In genomic region chr9:127763918-127764384, GRCh38 we compare ENCODE assay signal across 8 cellular contexts. TPM values are rescaled to one million over a fixed set of nuclear protein-coding genes. Genes with fewer than 3 reads are reported as not detected.
DNase-seq lines count a peak whose midpoint lies in the region; ATAC-seq, FAIRE-seq and TF ChIP-seq lines count a peak whose summit lies in the region.

No MANE protein-coding gene starts in this region.

- SMC1A ChIA-PET in GM12878 (lab: Charles Lee; ENCODE audit: uncharacterized antibody, unreplicated experiment), result interaction anchor here (1.0 to 2.1 kb wide), 8 partner anchors 11 to 106 kb away, joined by 3 to 5 read pairs (median 3); partner anchors contain the start of genes ENG and TOR2A

- no peak for TF ChIP-seq EP300 in GM12878 (IDR thresholded peaks at IDR 0.05; ENCODE audit: borderline replicate concordance in 1 of 2, control insufficient read depth in 1 of 2, low read depth in 2 of 2, low read length in 2 of 2)

- peak; percentile 78 for ATAC-seq in GM12878

- H3K36me3 ChIP-seq in GM12878 (ENCODE audit: control insufficient read depth in 2 of 2, insufficient read depth in 2 of 2, low read length in 1 of 2) (peaks cover 5 to 30% of the 10 kb centered on the region in 2 experiments), liver (ENCODE audit: control insufficient read depth in 4 of 4, insufficient read depth in 3 of 4, low read depth in 1 of 4, low read length in 3 of 4) (no peaks in the 10 kb centered on the region)

- H3K79me2 ChIP-seq in GM12878 (ENCODE audit: control insufficient read depth, insufficient read depth, low read length), result no peaks in the 10 kb centered on the region; the same call in none of the 2 replicates

- no peak overlapping the region for H3K27ac ChIP-seq in GM12878 (ENCODE audit: control insufficient read depth, insufficient read depth)
- H3K27ac ChIP-seq in liver (ENCODE audit: low read depth in 1 of 2, low read length in 2 of 2), result peak overlapping the region in 1 of 2 donors; percentile 4

- TF ChIP-seq POLR2A in GM12878 (IDR thresholded peaks at IDR 0.05; ENCODE audit: low read depth, low read length), result no peak

- H3K9me3 ChIP-seq in GM12878 (replicated peaks; ENCODE audit: control insufficient read depth, insufficient read depth, low read length), result no peaks in the 10 kb centered on the region
- H3K9me3 ChIP-seq in liver (ENCODE audit: control insufficient read depth in 4 of 4, low read length in 3 of 4), result no peaks in the 10 kb centered on the region

- DNase-seq in DMS53 (lab: John Stamatoyannopoulos, UW) (peak; percentile 57), M059J (ENCODE audit: low read depth) (peak; percentile 51), GM12878 (ENCODE audit: low read depth, low spot score) (no peak), kidney tubule cell (ENCODE audit: low spot score) (no peak), retina (no peak), NCI-H524 (lab: John Stamatoyannopoulos, UW) (no peak), RCC 7860 (ENCODE audit: low spot score) (no peak)

- intact Hi-C loops in GM12878 (cut with micrococcal nuclease; ENCODE audit: unreplicated experiment), result loop anchor here (1.0 kb wide), 1 partner anchor 20 kb away; no protein-coding TSS in a partner anchor

- no peak overlapping the region for H3K9ac ChIP-seq in GM12878 (ENCODE audit: control insufficient read depth, insufficient read depth, low read length)
- no peak overlapping the region for H3K9ac ChIP-seq in liver (ENCODE audit: low read depth in 1 of 2, low read length in 2 of 2)

- TF ChIP-seq RAD21 in GM12878 (IDR thresholded peaks at IDR 0.05; ENCODE audit: insufficient read depth, low read depth, low read length) (peak; percentile 46), liver (IDR thresholded peaks at IDR 0.05) (peak; percentile 60 to 77)

- H3K4me2 ChIP-seq in GM12878 (ENCODE audit: control insufficient read depth, insufficient read depth), result no peak overlapping the region

- TF ChIP-seq CTCF in GM12878 (IDR thresholded peaks at IDR 0.05 in 2 of 3, conservative IDR thresholded peaks at IDR 0.05 in 1 of 3; ENCODE audit: control insufficient read depth in 2 of 3, extremely low read depth in 1 of 3, insufficient read depth in 1 of 3, low read depth in 3 of 3, low read length in 3 of 3) (peak; percentile 31 to 47 (median 45); a peak in 5 of 6 replicates), liver (IDR thresholded peaks at IDR 0.05; ENCODE audit: low read depth, low read length, missing input control) (peak; percentile 28)

- BruUV-seq in GM12878 (replicated peaks; lab: Mats Ljungman, UMichigan), result TSS peak; percentile 37

- H4K20me1 ChIP-seq in GM12878 (ENCODE audit: control insufficient read depth, insufficient read depth), result 0 out of 2 replicates have a peak, but pooled peaks cover 4% of the 10 kb centered on the region

- RAD21 ChIA-PET in GM12878 (lab: Charles Lee; ENCODE audit: unreplicated experiment), result interaction anchor here (0.5 to 3.5 kb wide), 7 partner anchors 14 to 157 kb away, joined by 3 to 18 read pairs (median 11); partner anchors contain the start of genes CDK9, SH2D3C, ST6GALNAC4 and TOR2A

- H2AFZ ChIP-seq in GM12878 (ENCODE audit: control insufficient read depth, low read depth, low read length), result no peak overlapping the region

- H3K27me3 ChIP-seq in GM12878 (replicated peaks in 1 of 2; ENCODE audit: control insufficient read depth in 2 of 2, insufficient read depth in 2 of 2, low read length in 1 of 2), result no peaks in the 10 kb centered on the region
- no peaks in the 10 kb centered on the region for H3K27me3 ChIP-seq in liver (ENCODE audit: control insufficient read depth in 4 of 4, insufficient read depth in 4 of 4, low read length in 3 of 4)

- FAIRE-seq in GM12878 (lab: Jason Lieb, UNC) (no peak), RCC 7860 (lab: Jason Lieb, UNC) (no peak)

- POLR2A ChIA-PET in GM12878 (lab: Charles Lee), result interaction anchor here (1.4 kb wide), 1 partner anchor 29 kb away, joined by 5 read pairs; the partner anchor contains the start of gene TOR2A

- H3K4me1 ChIP-seq in GM12878 (ENCODE audit: control insufficient read depth, insufficient read depth, low read length) (peaks cover 7% of the 10 kb centered on the region), liver (ENCODE audit: control insufficient read depth in 4 of 4, insufficient read depth in 4 of 4, low read length in 3 of 4) (peaks cover 0 to 6% (median 2%) of the 10 kb centered on the region in 4 donors)

- CTCF ChIA-PET in GM12878 (lab: Yijun Ruan, JAX), result interaction anchor here (0.7 to 1.8 kb wide), 10 partner anchors 12 to 272 kb away, joined by 3 to 15 read pairs (median 5); partner anchors contain the start of genes SH2D3C and TOR2A

- 82% methylated on average over 7 of the region's 7 CpGs for WGBS in GM12878 (ENCODE audit: insufficient coverage, insufficient replicate concordance, low lambda C conversion rate, missing lambda C conversion rate)
- WGBS in liver, result 37% methylated on average over 7 of the region's 7 CpGs

- H3K4me3 ChIP-seq in GM12878 (no peak overlapping the region), liver (ENCODE audit: low read depth in 1 of 3, low read length in 3 of 3) (no peak overlapping the region)

- in situ Hi-C loops in GM12878 (cut with MboI), result no loop called here

RNA-seq across cellular contexts. Expression of gene SH2D3C, which starts 14.5 kb away (rescaled TPM):
- total RNA-seq in M059J (2014; rRNA removed; shearing (Covaris generic)), result 0.12 TPM in 1 of 2 replicates, not detected in the other
- total RNA-seq in GM12878 (2013; cell fraction: nucleolus; rRNA removed), result 28.6 and 33.2 TPM in 2 replicates
- total RNA-seq in GM12878 (2014; rRNA removed) (16.1 and 19.0 TPM in 2 replicates), GM12878 (2014; rRNA removed; fragmentation: Illumina TruSeq; extraction: Trizol) (8.4 and 9.0 TPM in 2 replicates), GM12878 (2021) (21.0 and 23.5 TPM in 2 replicates), liver (1 to 10 TPM; 4.8 to 5.1 TPM)
- 11.2 TPM for polyA plus RNA-seq in GM12878 (2011; ENCODE audit: low read depth)
- polyA plus RNA-seq in GM12878 (2011; rRNA removed) (3.2 and 13.5 TPM in 2 replicates), GM12878 (2014; fragmentation: Illumina TruSeq; extraction: Trizol) (4.4 and 11.6 TPM in 2 replicates), GM12878 (2014; fragmentation: Nextera tagmentation; extraction: Ambion mirVana) (1 to 10 TPM; 1.2 to 1.9 TPM), GM12878 (2014; rRNA removed) (19.5 and 25.2 TPM in 2 replicates), GM12878 (2016; fragmentation: Nextera tagmentation; extraction: Ambion mirVana) (10 to 100 TPM; 20.7 to 23.2 TPM), liver (1 to 10 TPM; 2.2 to 3.1 TPM)
- 18.5 and 20.4 TPM in 2 replicates for polyA plus RNA-seq in GM12878 (2011; cell fraction: cytosol; rRNA removed)
- 32.4 and 46.4 TPM in 2 replicates for polyA plus RNA-seq in GM12878 (2011; cell fraction: nucleus; rRNA removed)
- 17.4 and 22.8 TPM in 2 replicates for polyA plus RNA-seq in GM12878 (2012)
- polyA minus RNA-seq in GM12878 (2011; rRNA and poly(A)+ RNA removed), result 30.6 and 32.1 TPM in 2 replicates
- polyA minus RNA-seq in GM12878 (2011; cell fraction: cytosol; rRNA and poly(A)+ RNA removed), result 13.5 and 19.3 TPM in 2 replicates
- polyA minus RNA-seq in GM12878 (2011; cell fraction: nucleus; rRNA and poly(A)+ RNA removed), result 10.2 and 18.5 TPM in 2 replicates

RNA-seq across cellular contexts. Expression of gene CDK9, which starts 21.9 kb away (rescaled TPM):
- total RNA-seq in M059J (2014; rRNA removed; shearing (Covaris generic)), result 31.8 and 33.2 TPM in 2 replicates
- total RNA-seq in GM12878 (2013; cell fraction: nucleolus; rRNA removed), result 59.1 and 66.1 TPM in 2 replicates
- 33.6 and 34.3 TPM in 2 replicates for total RNA-seq in GM12878 (2014; rRNA removed)
- total RNA-seq in GM12878 (2014; rRNA removed; fragmentation: Illumina TruSeq; extraction: Trizol), result 24.5 and 25.2 TPM in 2 replicates
- total RNA-seq in GM12878 (2021), result 86.3 and 92.6 TPM in 2 replicates
- polyA plus RNA-seq in GM12878 (2011; ENCODE audit: low read depth), result 20.6 TPM
- 30.3 and 46.5 TPM in 2 replicates for polyA plus RNA-seq in GM12878 (2011; rRNA removed)
- polyA plus RNA-seq in GM12878 (2011; cell fraction: cytosol; rRNA removed), result 51.1 and 55.6 TPM in 2 replicates
- polyA plus RNA-seq in GM12878 (2011; cell fraction: nucleus; rRNA removed), result 219 and 246 TPM in 2 replicates
- polyA plus RNA-seq in GM12878 (2012), result 44.8 and 52.0 TPM in 2 replicates
- 41.7 and 57.0 TPM in 2 replicates for polyA plus RNA-seq in GM12878 (2014; fragmentation: Illumina TruSeq; extraction: Trizol)
- 1 to 10 TPM; 7.3 to 9.6 TPM for polyA plus RNA-seq in GM12878 (2014; fragmentation: Nextera tagmentation; extraction: Ambion mirVana)
- polyA plus RNA-seq in GM12878 (2014; rRNA removed), result 56.7 and 59.9 TPM in 2 replicates
- polyA plus RNA-seq in GM12878 (2016; fragmentation: Nextera tagmentation; extraction: Ambion mirVana), result 10 to 100 TPM; 80.9 to 85.5 TPM
- polyA minus RNA-seq in GM12878 (2011; rRNA and poly(A)+ RNA removed), result 59.7 and 75.9 TPM in 2 replicates
- 26.9 TPM in 2 replicates for polyA minus RNA-seq in GM12878 (2011; cell fraction: cytosol; rRNA and poly(A)+ RNA removed)
- 35.4 and 52.2 TPM in 2 replicates for polyA minus RNA-seq in GM12878 (2011; cell fraction: nucleus; rRNA and poly(A)+ RNA removed)
- total RNA-seq in liver, result 10 to 100 TPM; 31.8 to 41.2 TPM
- 10 to 100 TPM; 32.4 to 41.4 TPM for polyA plus RNA-seq in liver

RNA-seq across cellular contexts. Expression of gene TOR2A, which starts 28.9 kb away (rescaled TPM):
- total RNA-seq in M059J (2014; rRNA removed; shearing (Covaris generic)), result 10.4 and 12.3 TPM in 2 replicates
- 3.9 and 6.5 TPM in 2 replicates for total RNA-seq in GM12878 (2013; cell fraction: nucleolus; rRNA removed)
- 7.8 and 12.6 TPM in 2 replicates for total RNA-seq in GM12878 (2014; rRNA removed)
- total RNA-seq in GM12878 (2014; rRNA removed; fragmentation: Illumina TruSeq; extraction: Trizol), result 2.7 and 4.2 TPM in 2 replicates
- total RNA-seq in GM12878 (2021), result 11.5 and 11.6 TPM in 2 replicates
- polyA plus RNA-seq in GM12878 (2011; ENCODE audit: low read depth), result 2.6 TPM
- polyA plus RNA-seq in GM12878 (2011; rRNA removed), result 0.91 and 2.4 TPM in 2 replicates
- 6.6 and 11.0 TPM in 2 replicates for polyA plus RNA-seq in GM12878 (2011; cell fraction: cytosol; rRNA removed)
- polyA plus RNA-seq in GM12878 (2011; cell fraction: nucleus; rRNA removed), result 13.5 and 13.6 TPM in 2 replicates
- polyA plus RNA-seq in GM12878 (2012), result 6.7 and 8.2 TPM in 2 replicates
- 1.6 and 5.4 TPM in 2 replicates for polyA plus RNA-seq in GM12878 (2014; fragmentation: Illumina TruSeq; extraction: Trizol)
- polyA plus RNA-seq in GM12878 (2014; fragmentation: Nextera tagmentation; extraction: Ambion mirVana), result 1 to 10 TPM in 1 of 2 experiments, under 1 TPM in 1; 0.52 to 1.6 TPM
- 14.3 and 17.4 TPM in 2 replicates for polyA plus RNA-seq in GM12878 (2014; rRNA removed)
- polyA plus RNA-seq in GM12878 (2016; fragmentation: Nextera tagmentation; extraction: Ambion mirVana), result 10 to 100 TPM; 22.1 to 23.7 TPM
- polyA minus RNA-seq in GM12878 (2011; rRNA and poly(A)+ RNA removed), result 1.4 and 4.9 TPM in 2 replicates
- 2.7 and 4.3 TPM in 2 replicates for polyA minus RNA-seq in GM12878 (2011; cell fraction: cytosol; rRNA and poly(A)+ RNA removed)
- 5.1 and 8.0 TPM in 2 replicates for polyA minus RNA-seq in GM12878 (2011; cell fraction: nucleus; rRNA and poly(A)+ RNA removed)
- total RNA-seq in liver, result 10 to 100 TPM in 1 of 2 donors, 1 to 10 TPM in 1; 5.1 to 10.8 TPM
- 10 to 100 TPM; 12.9 to 14.6 TPM for polyA plus RNA-seq in liver

RNA-seq across cellular contexts. Expression of gene FPGS, which starts 38.7 kb away (rescaled TPM):
- 46.2 and 76.4 TPM in 2 replicates for total RNA-seq in M059J (2014; rRNA removed; shearing (Covaris generic))
- 131 and 132 TPM in 2 replicates for total RNA-seq in GM12878 (2013; cell fraction: nucleolus; rRNA removed)
- 62.8 and 79.6 TPM in 2 replicates for total RNA-seq in GM12878 (2014; rRNA removed)
- 43.3 and 44.4 TPM in 2 replicates for total RNA-seq in GM12878 (2014; rRNA removed; fragmentation: Illumina TruSeq; extraction: Trizol)
- 89.3 and 98.3 TPM in 2 replicates for total RNA-seq in GM12878 (2021)
- 30.5 TPM for polyA plus RNA-seq in GM12878 (2011; ENCODE audit: low read depth)
- polyA plus RNA-seq in GM12878 (2011; rRNA removed), result 34.1 and 64.4 TPM in 2 replicates
- polyA plus RNA-seq in GM12878 (2011; cell fraction: cytosol; rRNA removed), result 91.2 and 99.0 TPM in 2 replicates
- 158 and 216 TPM in 2 replicates for polyA plus RNA-seq in GM12878 (2011; cell fraction: nucleus; rRNA removed)
- polyA plus RNA-seq in GM12878 (2012), result 47.6 and 62.7 TPM in 2 replicates
- 49.0 and 81.2 TPM in 2 replicates for polyA plus RNA-seq in GM12878 (2014; fragmentation: Illumina TruSeq; extraction: Trizol)
- polyA plus RNA-seq in GM12878 (2014; fragmentation: Nextera tagmentation; extraction: Ambion mirVana), result 1 to 10 TPM; 1.2 to 8.2 TPM
- polyA plus RNA-seq in GM12878 (2014; rRNA removed), result 88.1 and 95.0 TPM in 2 replicates
- 100 to 1,000 TPM; 112 to 127 TPM for polyA plus RNA-seq in GM12878 (2016; fragmentation: Nextera tagmentation; extraction: Ambion mirVana)
- 61.6 and 82.1 TPM in 2 replicates for polyA minus RNA-seq in GM12878 (2011; rRNA and poly(A)+ RNA removed)
- polyA minus RNA-seq in GM12878 (2011; cell fraction: cytosol; rRNA and poly(A)+ RNA removed), result 29.7 and 45.3 TPM in 2 replicates
- 25.9 and 46.4 TPM in 2 replicates for polyA minus RNA-seq in GM12878 (2011; cell fraction: nucleus; rRNA and poly(A)+ RNA removed)
- total RNA-seq in liver, result 10 to 100 TPM; 20.4 to 48.1 TPM
- 10 to 100 TPM; 37.3 to 61.1 TPM for polyA plus RNA-seq in liver

RNA-seq across cellular contexts. Expression of gene TTC16, which starts 48.1 kb away (rescaled TPM):
- not detected in 2 replicates for total RNA-seq in M059J (2014; rRNA removed; shearing (Covaris generic))
- total RNA-seq in GM12878 (2013; cell fraction: nucleolus; rRNA removed), result not detected in 2 replicates
- total RNA-seq in GM12878 (2014; rRNA removed) (not detected in 2 replicates), GM12878 (2014; rRNA removed; fragmentation: Illumina TruSeq; extraction: Trizol) (not detected in 2 replicates), GM12878 (2021) (not detected in 2 replicates), liver (under 1 TPM in 1 of 2 donors, not detected in 1; 0.08 TPM)
- not detected for polyA plus RNA-seq in GM12878 (2011; ENCODE audit: low read depth)
- polyA plus RNA-seq in GM12878 (2011; rRNA removed) (0.03 TPM in 1 of 2 replicates, not detected in the other), GM12878 (2014; fragmentation: Illumina TruSeq; extraction: Trizol) (not detected in 2 replicates), GM12878 (2014; fragmentation: Nextera tagmentation; extraction: Ambion mirVana) (not detected), GM12878 (2014; rRNA removed) (0.04 TPM in 1 of 2 replicates, not detected in the other), GM12878 (2016; fragmentation: Nextera tagmentation; extraction: Ambion mirVana) (not detected), liver (under 1 TPM in 1 of 2 donors, not detected in 1; 0.02 TPM)
- polyA plus RNA-seq in GM12878 (2011; cell fraction: cytosol; rRNA removed), result not detected in 2 replicates
- 0.03 TPM in 1 of 2 replicates, not detected in the other for polyA plus RNA-seq in GM12878 (2011; cell fraction: nucleus; rRNA removed)
- polyA plus RNA-seq in GM12878 (2012), result not detected in 2 replicates
- not detected in 2 replicates for polyA minus RNA-seq in GM12878 (2011; rRNA and poly(A)+ RNA removed)
- not detected in 2 replicates for polyA minus RNA-seq in GM12878 (2011; cell fraction: cytosol; rRNA and poly(A)+ RNA removed)
- not detected in 2 replicates for polyA minus RNA-seq in GM12878 (2011; cell fraction: nucleus; rRNA and poly(A)+ RNA removed)

Comparison
In these comparisons a context has a peak if more than half of its experiments do, and no peak if none do; other contexts are left out.
1. DNase-seq: peak in DMS53 (single experiment) and M059J (single experiment); none in GM12878 (single experiment), kidney tubule cell (single experiment), retina (single experiment), NCI-H524 (0 of 2) and RCC 7860 (single experiment).